ENCODE assay signal across 5 cellular contexts in the genomic region with DNA sequence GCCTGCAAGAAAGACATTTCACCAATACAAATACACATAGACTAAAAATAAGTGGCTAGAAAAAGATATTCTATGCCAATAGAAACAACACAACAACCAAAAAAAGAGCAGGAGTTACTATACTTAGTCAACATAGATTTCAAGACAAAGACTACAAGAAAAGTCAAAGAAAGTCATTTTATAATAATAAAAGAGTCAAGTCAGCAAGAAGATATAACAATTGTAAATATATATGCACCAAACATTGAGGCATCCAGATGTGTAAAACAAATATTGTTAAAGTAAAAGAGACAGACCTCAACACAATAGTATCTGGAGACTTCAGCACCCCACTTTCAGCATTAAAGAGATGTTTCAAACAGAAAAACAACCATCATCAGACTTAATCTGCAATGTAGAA.
"Had no signal": no experiment of that assay in that cellular context is flagged by ENCODE, and none has a peak within 500 bp of the region (broad histone marks: within the 10 kb centered on the region; RNA-seq: fewer than 3 reads in every experiment).

No MANE protein-coding gene starts in this region.

- H3K27ac ChIP-seq: HL-60, KMS-11 had no signal

- H3K4me2 ChIP-seq: KMS-11 had no signal

- FAIRE-seq: HTR-8/SVneo had no signal

- H3K9ac ChIP-seq: KMS-11 had no signal

- DNase-seq: KBM-7, KG1 had no signal
